Comparison of ENCODE assay signal across 9 cellular contexts in genomic region chr2:238220892-238221521, GRCh38. TPM values are rescaled to one million over a fixed set of nuclear protein-coding genes. Genes with fewer than 3 reads are reported as not detected.
DNase-seq lines count a peak whose midpoint lies in the region; ATAC-seq and TF ChIP-seq lines count a peak whose summit lies in the region.
"Had no signal": no experiment of that assay in that cellular context is flagged by ENCODE, and none has a peak within 500 bp of the region (broad histone marks: within the 10 kb centered on the region; RNA-seq: fewer than 3 reads in every experiment).

No MANE protein-coding gene starts in this region.

- H3K9me3 ChIP-seq in right atrium auricular region (no peaks in the 10 kb centered on the region), aorta (ENCODE audit: control insufficient read depth, low read length) (no peaks in the 10 kb centered on the region)

- 60 to 65% methylated on average over 23 of the region's 23 CpGs for WGBS in aorta, 2 donors

- ATAC-seq in Right ventricle myocardium superior (ENCODE audit: poor library complexity), result peak; percentile 38
- peak; percentile 49 for ATAC-seq in left colon
- ATAC-seq in aorta (ENCODE audit: low FRiP score), result peak; percentile 46
- no peak for ATAC-seq in GM21360 (IDR thresholded peaks at IDR 0.05; ENCODE audit: unreplicated experiment)
- no peak for ATAC-seq in GM21619 (IDR thresholded peaks at IDR 0.05; ENCODE audit: unreplicated experiment)
- ATAC-seq in GM21576 (IDR thresholded peaks at IDR 0.05; ENCODE audit: unreplicated experiment), result no peak

- TF ChIP-seq CTCF in right atrium auricular region (IDR thresholded peaks at IDR 0.05), result no peak

- DNase-seq in Right ventricle myocardium superior (no peak), right atrium auricular region (ENCODE audit: low spot score) (no peak), amygdala (lab: John Stamatoyannopoulos, UW) (peak in 42 of 56 donors; percentile 34 to 84 (median 62)), left colon (no peak), aorta (no peak)

- H3K27me3 ChIP-seq in right atrium auricular region (no peaks in the 10 kb centered on the region), aorta (ENCODE audit: control insufficient read depth in 1 of 2, insufficient read depth in 2 of 2, low read length in 1 of 2) (no peaks in the 10 kb centered on the region)

- peak overlapping the region in 1 of 2 donors; percentile 5 for H3K4me3 ChIP-seq in right atrium auricular region
- no peak overlapping the region for H3K4me3 ChIP-seq in aorta (ENCODE audit: low read length in 2 of 2)

- no peak overlapping the region for H3K27ac ChIP-seq in right atrium auricular region
- H3K27ac ChIP-seq in aorta (ENCODE audit: low read depth in 1 of 2, low read length in 2 of 2), result no peak overlapping the region
- H3K27ac ChIP-seq: HL-60 had no signal

- H3K36me3 ChIP-seq in right atrium auricular region, result no peaks in the 10 kb centered on the region
- no peaks in the 10 kb centered on the region for H3K36me3 ChIP-seq in aorta (ENCODE audit: control insufficient read depth in 1 of 2, insufficient read depth in 2 of 2, low read length in 1 of 2)

- intact Hi-C loops in Right ventricle myocardium superior (cut with DNase I) (no loop called here), left colon (cut with DNase I, micrococcal nuclease) (no loop called here), aorta (cut with DNase I) (no loop called here)

- H3K4me1 ChIP-seq in right atrium auricular region (peaks cover 0 to 6% of the 10 kb centered on the region in 2 donors), aorta (ENCODE audit: control insufficient read depth in 1 of 2, insufficient read depth in 2 of 2, low read length in 2 of 2) (no peaks in the 10 kb centered on the region)

RNA-seq across cellular contexts. Expression of gene ILKAP, which starts 17.5 kb away (rescaled TPM):
- total RNA-seq in Right ventricle myocardium superior (23.8 TPM), right atrium auricular region (10 to 100 TPM; 15.9 to 17.6 TPM), left colon (10 to 100 TPM; 32.7 to 38.6 TPM), aorta (10 to 100 TPM; 48.4 to 50.7 TPM)
- polyA plus RNA-seq in aorta, result 100 to 1,000 TPM in 1 of 2 donors, 10 to 100 TPM in 1; 19.4 to 149 TPM

RNA-seq across cellular contexts. Expression of gene HES6, which starts 18.8 kb away (rescaled TPM):
- total RNA-seq in Right ventricle myocardium superior (2.5 TPM), right atrium auricular region (1 to 10 TPM; 2.5 to 4.8 TPM), left colon (10 to 100 TPM; 32.0 to 54.8 TPM), aorta (1 to 10 TPM; 3.3 to 5.2 TPM)
- 1 to 10 TPM; 3.3 to 9.4 TPM for polyA plus RNA-seq in aorta

Comparison
In these comparisons a context has a peak if more than half of its experiments do, and no peak if none do; other contexts are left out.
1. ATAC-seq: peak in Right ventricle myocardium superior (single experiment), left colon (single experiment) and aorta (single experiment); none in GM21360 (single experiment), GM21619 (single experiment) and GM21576 (single experiment).
2. DNase-seq: peak in amygdala (42 of 56); none in Right ventricle myocardium superior (single experiment), right atrium auricular region (single experiment), left colon (0 of 2) and aorta (0 of 2).